In genomic region chr5:143179126-143179740, GRCh38 we compare ENCODE assay signal across 24 cellular contexts.
A peak's percentile ranks its signal among the peaks of the same experiment; 100 is the strongest.
DNase-seq lines count a peak whose midpoint lies in the region; ATAC-seq and TF ChIP-seq lines count a peak whose summit lies in the region.
"Had no signal": no experiment of that assay in that cellular context is flagged by ENCODE, and none has a peak within 500 bp of the region (broad histone marks: within the 10 kb centered on the region; RNA-seq: fewer than 3 reads in every experiment).

No MANE protein-coding gene starts in this region.

- no peaks in the 10 kb centered on the region for H3K9me3 ChIP-seq in left lung
- H3K9me3 ChIP-seq: SJCRH30 had no signal

- H3K4me3 ChIP-seq in KMS-11 (IDR thresholded peaks at IDR 0.05; ENCODE audit: insufficient read depth, low read depth, low read length) (no peak overlapping the region), left lung (no peak overlapping the region)
- H3K4me3 ChIP-seq: BLaER1 treated with 17β-estradiol and CSF1 and Interleukin-3, amounts not matched to agents 10 nM and 100 nM; SJCRH30 had no signal

- H3K36me3 Mint-ChIP-seq in activated naive CD4-positive, alpha-beta T cell treated with anti-CD3 and anti-CD28 coated beads for 36 hours (ENCODE audit: low read depth): peaks cover 8% of the 10 kb centered on the region

- CTCF ChIA-PET in activated naive CD4-positive, alpha-beta T cell treated with anti-CD3 and anti-CD28 coated beads for 36 hours (lab: Charles Lee): interaction anchor here (1.3 kb wide), 1 partner anchor 7 kb away, joined by 3 read pairs; no protein-coding TSS in a partner anchor

- ATAC-seq in left lung: peak; percentile 67
- ATAC-seq in Right ventricle myocardium inferior: no peak
- no peak for ATAC-seq in GM19324 (IDR thresholded peaks at IDR 0.05; ENCODE audit: low FRiP score, unreplicated experiment)
- ATAC-seq: SK-N-SH treated with all-trans-retinoic acid at 6 μM for 48 hours had no signal

- H3K27ac Mint-ChIP-seq in activated naive CD4-positive, alpha-beta T cell treated with anti-CD3 and anti-CD28 coated beads for 36 hours: peak overlapping the region; percentile 14
- H3K27ac Mint-ChIP-seq: CD4-positive, alpha-beta T cell had no signal

- H3K9ac ChIP-seq in KMS-11: no peak overlapping the region

- no peak overlapping the region for H2AFZ ChIP-seq in KMS-11 (ENCODE audit: low read depth)

- peak overlapping the region; percentile 11; the same call in 1 of the 2 replicates for H3K4me2 ChIP-seq in KMS-11

- intact Hi-C loops in activated naive CD4-positive, alpha-beta T cell treated with anti-CD3 and anti-CD28 coated beads for 36 hours (cut with micrococcal nuclease): no loop called here
- intact Hi-C loops in left lung (cut with DNase I): no loop called here
- intact Hi-C loops in Right ventricle myocardium inferior (cut with DNase I): no loop called here

- no peaks in the 10 kb centered on the region for H3K27me3 Mint-ChIP-seq in activated naive CD4-positive, alpha-beta T cell treated with anti-CD3 and anti-CD28 coated beads for 36 hours (ENCODE audit: low read depth)
- H3K27me3 Mint-ChIP-seq: CD4-positive, alpha-beta T cell had no signal

- no peak overlapping the region for H3K4me3 Mint-ChIP-seq in activated naive CD4-positive, alpha-beta T cell treated with anti-CD3 and anti-CD28 coated beads for 36 hours
- H3K4me3 Mint-ChIP-seq: CD4-positive, alpha-beta T cell had no signal

- no peaks in the 10 kb centered on the region for H3K9me3 Mint-ChIP-seq in activated naive CD4-positive, alpha-beta T cell treated with anti-CD3 and anti-CD28 coated beads for 36 hours
- H3K9me3 Mint-ChIP-seq: CD4-positive, alpha-beta T cell had no signal

- no peaks in the 10 kb centered on the region for H4K20me1 ChIP-seq in KMS-11 (ENCODE audit: insufficient read depth)

- 0 out of 2 replicates have a peak, but pooled peaks cover 2% of the 10 kb centered on the region for H3K79me2 ChIP-seq in KMS-11 (ENCODE audit: insufficient read depth, low read depth)

- peaks cover 100% of the 10 kb centered on the region for H3K4me1 ChIP-seq in KMS-11 (ENCODE audit: low read depth, poor library complexity, severe bottlenecking)
- H3K4me1 ChIP-seq in left lung: peaks cover 11 to 29% of the 10 kb centered on the region in 2 donors

- peaks cover 15% of the 10 kb centered on the region for H3K4me1 Mint-ChIP-seq in activated naive CD4-positive, alpha-beta T cell treated with anti-CD3 and anti-CD28 coated beads for 36 hours (ENCODE audit: low read depth)

- DNase-seq in activated naive CD4-positive, alpha-beta T cell treated with anti-CD3 and anti-CD28 coated beads for 36 hours: no peak
- DNase-seq in activated naive CD4-positive, alpha-beta T cell (lab: John Stamatoyannopoulos, UW): no peak
- no peak for DNase-seq in left lung
- DNase-seq in Right ventricle myocardium inferior (ENCODE audit: missing footprints): no peak
- DNase-seq in GM03348 (ENCODE audit: low spot score): no peak
- DNase-seq: AML-193; CD4-positive, alpha-beta T cell; COR-L47; DMS53; EL; GDM1; NCI-H1048; NCI-H1417; NCI-H187; NCI-H2081 treated with DMSO at 0.1 percent for 48 hours; NCI-H2171; NCI-H226; NCI-H524; NCI-H774; SJCRH30 had no signal

- H3K27me3 ChIP-seq in KMS-11 (ENCODE audit: insufficient read depth, low read depth) (no peaks in the 10 kb centered on the region), left lung (no peaks in the 10 kb centered on the region)
- H3K27me3 ChIP-seq: BLaER1 treated with 17β-estradiol and CSF1 and Interleukin-3, amounts not matched to agents 10 nM and 100 nM; SJCRH30 had no signal

- TF ChIP-seq CTCF in KMS-11 (conservative IDR thresholded peaks at IDR 0.05; ENCODE audit: low read depth, low read length): no peak
- TF ChIP-seq CTCF in left lung (IDR thresholded peaks at IDR 0.05): no peak

- H3K36me3 ChIP-seq in KMS-11 (ENCODE audit: insufficient read depth) (no peaks in the 10 kb centered on the region), left lung (peaks cover 0 to 7% of the 10 kb centered on the region in 2 donors)
- H3K36me3 ChIP-seq: SJCRH30 had no signal

- H3K27ac ChIP-seq in KMS-11: no peak overlapping the region; the same call in 1 of the 2 replicates
- no peak overlapping the region for H3K27ac ChIP-seq in left lung
- H3K27ac ChIP-seq: SJCRH30 had no signal
